In the genomic region with DNA sequence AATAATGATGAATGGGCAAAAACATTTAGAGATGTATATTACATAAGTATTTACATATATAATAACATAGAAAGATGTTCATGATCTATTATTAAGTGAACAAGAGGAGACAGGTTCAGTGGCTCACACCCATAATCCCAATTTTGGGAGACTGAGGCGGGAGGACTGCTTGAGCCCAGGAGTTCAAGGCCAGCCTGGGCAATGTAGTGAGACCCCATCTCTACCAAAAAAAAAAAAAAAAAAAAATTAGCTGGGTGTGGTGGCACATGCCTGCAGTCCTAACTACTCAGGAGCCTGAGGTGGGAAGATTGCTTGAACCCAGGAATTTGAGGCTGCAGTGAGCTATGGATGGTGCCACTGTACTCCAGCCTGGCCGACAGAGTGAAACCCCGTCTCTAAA, we compare ENCODE assay signal across 23 cellular contexts. TPM values are rescaled to one million over a fixed set of nuclear protein-coding genes. Genes with fewer than 3 reads are reported as not detected.
DNase-seq lines count a peak whose midpoint lies in the region; ATAC-seq, FAIRE-seq and TF ChIP-seq lines count a peak whose summit lies in the region.
"Had no signal": no experiment of that assay in that cellular context is flagged by ENCODE, and none has a peak within 500 bp of the region (broad histone marks: within the 10 kb centered on the region; RNA-seq: fewer than 3 reads in every experiment).

No MANE protein-coding gene starts in this region.

- H3K4me1 ChIP-seq in right atrium auricular region (no peaks in the 10 kb centered on the region), HEK293 (ENCODE audit: control insufficient read depth, insufficient read depth, low read length) (no peaks in the 10 kb centered on the region), Karpas-422 (ENCODE audit: low read length) (peaks cover 41% of the 10 kb centered on the region), K562 (replicated peaks in 1 of 2; ENCODE audit: control insufficient read depth in 2 of 2, insufficient read depth in 2 of 2, low read length in 2 of 2) (peaks cover 4 to 7% of the 10 kb centered on the region in 2 experiments; a peak in 2 of 5 replicates), body of pancreas (no peaks in the 10 kb centered on the region), stomach (peaks cover 0 to 2% (median under 1%) of the 10 kb centered on the region in 4 donors)
- H3K4me1 ChIP-seq: BE2C had no signal

- CTCF ChIA-PET in HEK293 (lab: Yijun Ruan, JAX) = interaction anchor here (1.2 to 4.3 kb wide), 2 partner anchors 23 to 31 kb away, joined by 5 to 19 read pairs; no protein-coding TSS in a partner anchor
- CTCF ChIA-PET in K562 (lab: Yijun Ruan, JAX; ENCODE audit: low intra/inter-chr PET ratio) = no interaction called here

- ATAC-seq in Right ventricle myocardium superior (ENCODE audit: poor library complexity) = no peak
- no peak for ATAC-seq in K562
- no peak for ATAC-seq in body of pancreas
- ATAC-seq in GM18502 (IDR thresholded peaks at IDR 0.05; ENCODE audit: poor library complexity, unreplicated experiment) = no peak

- H3K79me2 ChIP-seq in Karpas-422 (ENCODE audit: low read length) (peaks cover 41% of the 10 kb centered on the region), K562 (ENCODE audit: control insufficient read depth, insufficient read depth, low read length) (no peaks in the 10 kb centered on the region)

- H3K36me3 ChIP-seq in right atrium auricular region = peaks cover 31% of the 10 kb centered on the region
- peaks cover 8 to 29% of the 10 kb centered on the region in 2 experiments; a peak in 2 of 3 replicates for H3K36me3 ChIP-seq in HEK293 (ENCODE audit: control insufficient read depth in 2 of 2, insufficient read depth in 1 of 2, low read length in 2 of 2)
- peaks cover 10% of the 10 kb centered on the region; the same call in 1 of the 2 replicates for H3K36me3 ChIP-seq in Karpas-422 (ENCODE audit: insufficient read depth, low read length)
- no peaks in the 10 kb centered on the region for H3K36me3 ChIP-seq in K562 (ENCODE audit: control insufficient read depth, insufficient read depth, low read length)
- peaks cover 0 to 3% of the 10 kb centered on the region in 2 donors for H3K36me3 ChIP-seq in body of pancreas (replicated peaks in 1 of 2; ENCODE audit: insufficient read depth in 1 of 2, low read depth in 2 of 2)
- H3K36me3 ChIP-seq in stomach = peaks cover 11 to 38% (median 35%) of the 10 kb centered on the region in 4 donors

- TF ChIP-seq RAD21 in K562 (CRISPR knock-in tag; conservative IDR thresholded peaks at IDR 0.05 in 1 of 2, IDR thresholded peaks at IDR 0.05 in 1 of 2) = no peak

- no peaks in the 10 kb centered on the region for H3K9me2 ChIP-seq in Karpas-422 (replicated peaks; ENCODE audit: insufficient read depth, low read length)

- no peaks in the 10 kb centered on the region for H3K27me3 ChIP-seq in right atrium auricular region
- H3K27me3 ChIP-seq in Karpas-422 (ENCODE audit: low read length) = no peaks in the 10 kb centered on the region
- H3K27me3 ChIP-seq in K562 (ENCODE audit: control insufficient read depth in 2 of 2, insufficient read depth in 2 of 2, low read length in 2 of 2) = no peaks in the 10 kb centered on the region
- no peaks in the 10 kb centered on the region for H3K27me3 ChIP-seq in body of pancreas
- no peaks in the 10 kb centered on the region for H3K27me3 ChIP-seq in stomach
- H3K27me3 ChIP-seq: BE2C, BLaER1 had no signal

- 92% methylated on average over 3 of the region's 3 CpGs for WGBS in K562 (ENCODE audit: insufficient coverage, low coverage, missing lambda C conversion rate)
- 92 to 98% methylated on average over 3 of the region's 3 CpGs for WGBS in body of pancreas, 2 donors
- WGBS in stomach, 5 donors = 95 to 100% (median 96%) methylated on average over 3 of the region's 3 CpGs

- intact Hi-C loops in Right ventricle myocardium superior (cut with DNase I) = no loop called here
- intact Hi-C loops in K562 (cut with micrococcal nuclease) = no loop called here
- intact Hi-C loops in body of pancreas (cut with DNase I) = no loop called here
- intact Hi-C loops in stomach (cut with DNase I; ENCODE audit: low total_unique reads) = no loop called here

- in situ Hi-C loops in K562 (cut with MboI) = no loop called here

- no peaks in the 10 kb centered on the region for H4K20me1 ChIP-seq in Karpas-422 (ENCODE audit: insufficient read depth, low read depth, low read length)
- H4K20me1 ChIP-seq in K562 (replicated peaks; ENCODE audit: control insufficient read depth, insufficient read depth, low read length) = no peaks in the 10 kb centered on the region

- TF ChIP-seq EP300 in K562 (IDR thresholded peaks at IDR 0.05; ENCODE audit: low read length) (no peak), stomach (IDR thresholded peaks at IDR 0.05) (no peak)

- no peak for TF ChIP-seq CTCF in right atrium auricular region (IDR thresholded peaks at IDR 0.05)
- TF ChIP-seq CTCF in HEK293 (tag by site-specific recombination; IDR thresholded peaks at IDR 0.05) = no peak
- no peak for TF ChIP-seq CTCF in K562 (IDR thresholded peaks at IDR 0.05 in 2 of 3, conservative IDR thresholded peaks at IDR 0.05 in 1 of 3; ENCODE audit: insufficient read depth in 2 of 3, low read depth in 1 of 3, low read length in 3 of 3)
- no peak for TF ChIP-seq CTCF in body of pancreas (IDR thresholded peaks at IDR 0.05)
- no peak for TF ChIP-seq CTCF in stomach (IDR thresholded peaks at IDR 0.05)

- H3K9ac ChIP-seq in Karpas-422 (ENCODE audit: low read length) (no peak overlapping the region), K562 (ENCODE audit: insufficient read depth in 1 of 2, low read depth in 2 of 2, low read length in 2 of 2) (no peak overlapping the region)
- H3K9ac ChIP-seq: BLaER1 had no signal

- TF ChIP-seq POLR2A in K562 (conservative IDR thresholded peaks at IDR 0.05) = no peak
- no peak for TF ChIP-seq POLR2A in body of pancreas (IDR thresholded peaks at IDR 0.05)
- TF ChIP-seq POLR2A in stomach (IDR thresholded peaks at IDR 0.05) = no peak

- H2AFZ ChIP-seq in Karpas-422 (ENCODE audit: low read length) = no peak overlapping the region
- no peak overlapping the region for H2AFZ ChIP-seq in K562 (ENCODE audit: low read depth, low read length)

- no peaks in the 10 kb centered on the region for H3K9me3 ChIP-seq in right atrium auricular region
- no peaks in the 10 kb centered on the region for H3K9me3 ChIP-seq in HEK293 (ENCODE audit: control insufficient read depth, insufficient read depth, low read depth, low read length)
- no peaks in the 10 kb centered on the region for H3K9me3 ChIP-seq in Karpas-422 (ENCODE audit: low read length)
- H3K9me3 ChIP-seq in K562 (replicated peaks; ENCODE audit: control insufficient read depth, insufficient read depth, low read depth, low read length) = no peaks in the 10 kb centered on the region
- no peaks in the 10 kb centered on the region for H3K9me3 ChIP-seq in body of pancreas
- no peaks in the 10 kb centered on the region for H3K9me3 ChIP-seq in stomach
- H3K9me3 ChIP-seq: BE2C, BLaER1 had no signal

- peak; percentile 30 for DNase-seq in right atrium auricular region (ENCODE audit: low spot score)
- no peak for DNase-seq in Right ventricle myocardium superior
- DNase-seq in Karpas-422 = no peak
- no peak for DNase-seq in K562 (ENCODE audit: extremely low read depth in 1 of 4, low spot score in 3 of 4)
- no peak for DNase-seq in body of pancreas
- no peak for DNase-seq in stomach
- DNase-seq: 8988T; ACHN; BE2C; C1 segment of cervical spinal cord; CD4-positive, alpha-beta memory T cell; CD4-positive, CD25-positive, alpha-beta regulatory T cell; CD8-positive, alpha-beta memory T cell; COR-L47; DMS 273 treated with DMSO at 0.1 percent for 48 hours; DMS153; DMS53; DMS79 treated with DMSO at 0.1 percent for 48 hours; GF-D8 had no signal

- FAIRE-seq in K562 (lab: Jason Lieb, UNC) = no peak
- FAIRE-seq: GM12891 had no signal

- H3K27ac ChIP-seq in right atrium auricular region (no peak overlapping the region), HEK293 (ENCODE audit: extremely low read depth, low read depth, low read length) (no peak overlapping the region), Karpas-422 (ENCODE audit: low read length) (peak overlapping the region; percentile 49; the same call in 1 of the 2 replicates), K562 (ENCODE audit: extremely low read depth, low read depth, low read length) (no peak overlapping the region), body of pancreas (no peak overlapping the region), stomach (no peak overlapping the region)
- H3K27ac ChIP-seq: BLaER1 had no signal

- H3K4me2 ChIP-seq in Karpas-422 (ENCODE audit: low read depth, low read length, poor library complexity, severe bottlenecking) (no peak overlapping the region), K562 (ENCODE audit: insufficient read depth, low read length) (no peak overlapping the region)
- H3K4me2 ChIP-seq: BLaER1 had no signal

- H3K4me3 ChIP-seq in right atrium auricular region (no peak overlapping the region), HEK293 (ENCODE audit: low read depth, low read length) (no peak overlapping the region), Karpas-422 (ENCODE audit: low read length) (no peak overlapping the region), K562 (no peak overlapping the region), body of pancreas (no peak overlapping the region), stomach (no peak overlapping the region)
- H3K4me3 ChIP-seq: BLaER1 had no signal

- POLR2A ChIA-PET in HEK293 (lab: Yijun Ruan, JAX) = interaction anchor here (1.1 kb wide), 1 partner anchor 13 kb away, joined by 5 read pairs; a partner anchor contains a TSS
- POLR2A ChIA-PET in K562 (lab: Yijun Ruan, JAX) = interaction anchor here (1.8 kb wide), 1 partner anchor 8 kb away, joined by 8 read pairs; no protein-coding TSS in a partner anchor

- H3K9me1 ChIP-seq in K562 (ENCODE audit: control insufficient read depth, insufficient read depth, low read length) = no peaks in the 10 kb centered on the region

- BruUV-seq in K562 (replicated peaks; lab: Mats Ljungman, UMichigan) = no TSS peak

RNA-seq across cellular contexts. Expression of a gene that starts 12.4 kb away (rescaled TPM):
- total RNA-seq in right atrium auricular region = 1 to 10 TPM; 5.7 to 6.4 TPM
- total RNA-seq in Right ventricle myocardium superior = 14.1 TPM
- 4.6 and 6.6 TPM in 2 replicates for total RNA-seq in Karpas-422 (2014; rRNA removed; shearing (Covaris generic); ENCODE audit: low replicate concordance)
- total RNA-seq in K562 (2011; cell fraction: chromatin; rRNA removed; ENCODE audit: low replicate concordance) = 2.0 and 2.1 TPM in 2 replicates
- total RNA-seq in K562 (2011; cell fraction: nucleolus; rRNA removed) = 0.83 and 1.7 TPM in 2 replicates
- 2.2 and 2.7 TPM in 2 replicates for total RNA-seq in K562 (2011; cell fraction: nucleoplasm; rRNA removed)
- total RNA-seq in K562 (2014; rRNA removed) = 2.7 and 2.9 TPM in 2 replicates
- 3.5 and 3.8 TPM in 2 replicates for total RNA-seq in K562 (2014; rRNA removed; fragmentation: Illumina TruSeq; extraction: Trizol)
- 2.9 and 3.2 TPM in 2 replicates for total RNA-seq in K562 (2015; rRNA removed; fragmentation: Illumina TruSeq; extraction: Trizol)
- 4.2 and 4.6 TPM in 2 replicates for total RNA-seq in K562 (2021)
- 4.8 and 5.5 TPM in 2 replicates for polyA plus RNA-seq in K562 (2011; rRNA removed)
- polyA plus RNA-seq in K562 (2011; cell fraction: cytosol; rRNA removed) = 1.7 and 3.3 TPM in 2 replicates
- 1.2 and 2.4 TPM in 2 replicates for polyA plus RNA-seq in K562 (2011; cell fraction: nucleus; rRNA removed)
- polyA plus RNA-seq in K562 (2012) = 5.7 and 6.9 TPM in 2 replicates
- polyA plus RNA-seq in K562 (2014; fragmentation: Illumina TruSeq; extraction: Trizol) = 4.2 and 5.5 TPM in 2 replicates
- polyA plus RNA-seq in K562 (2014; fragmentation: Nextera tagmentation; extraction: Ambion mirVana) = 1 to 10 TPM; 8.2 to 8.9 TPM
- polyA plus RNA-seq in K562 (2014; rRNA removed) = 5.1 and 5.2 TPM in 2 replicates
- 2.6 and 3.0 TPM in 2 replicates for polyA minus RNA-seq in K562 (2011; rRNA and poly(A)+ RNA removed)
- 0.46 and 0.76 TPM in 2 replicates for polyA minus RNA-seq in K562 (2011; cell fraction: cytosol; rRNA and poly(A)+ RNA removed)
- polyA minus RNA-seq in K562 (2011; cell fraction: nucleus; rRNA and poly(A)+ RNA removed) = 0.40 and 1.2 TPM in 2 replicates
- 1 to 10 TPM; 1.8 to 4.0 TPM for total RNA-seq in body of pancreas
- 1 to 10 TPM in 4 of 5 donors, under 1 TPM in 1; 0.58 to 8.4 (median 3.1) TPM for total RNA-seq in stomach
- 10 to 100 TPM in 2 of 3 donors, 1 to 10 TPM in 1; 8.9 to 17.0 (median 11.7) TPM for polyA plus RNA-seq in stomach

RNA-seq across cellular contexts. Expression of a gene that starts 12.6 kb away (rescaled TPM):
- 1 to 10 TPM in 1 of 2 donors, under 1 TPM in 1; 0.59 to 2.7 TPM for total RNA-seq in right atrium auricular region
- 1.7 TPM for total RNA-seq in Right ventricle myocardium superior
- 10.2 and 25.8 TPM in 2 replicates for total RNA-seq in Karpas-422 (2014; rRNA removed; shearing (Covaris generic); ENCODE audit: low replicate concordance)
- 14.9 and 58.6 TPM in 2 replicates for total RNA-seq in K562 (2011; cell fraction: chromatin; rRNA removed; ENCODE audit: low replicate concordance)
- 43.2 and 44.1 TPM in 2 replicates for total RNA-seq in K562 (2011; cell fraction: nucleolus; rRNA removed)
- 24.3 and 31.1 TPM in 2 replicates for total RNA-seq in K562 (2011; cell fraction: nucleoplasm; rRNA removed)
- total RNA-seq in K562 (2014; rRNA removed) = 7.3 and 11.4 TPM in 2 replicates
- 17.1 and 22.5 TPM in 2 replicates for total RNA-seq in K562 (2014; rRNA removed; fragmentation: Illumina TruSeq; extraction: Trizol)
- total RNA-seq in K562 (2015; rRNA removed; fragmentation: Illumina TruSeq; extraction: Trizol) = 14.6 and 15.7 TPM in 2 replicates
- total RNA-seq in K562 (2021) = 20.6 and 23.8 TPM in 2 replicates
- 10.7 and 14.5 TPM in 2 replicates for polyA plus RNA-seq in K562 (2011; rRNA removed)
- 14.2 and 18.2 TPM in 2 replicates for polyA plus RNA-seq in K562 (2011; cell fraction: cytosol; rRNA removed)
- polyA plus RNA-seq in K562 (2011; cell fraction: nucleus; rRNA removed) = 15.5 and 26.3 TPM in 2 replicates
- 8.3 and 15.5 TPM in 2 replicates for polyA plus RNA-seq in K562 (2012)
- 23.7 and 24.1 TPM in 2 replicates for polyA plus RNA-seq in K562 (2014; fragmentation: Illumina TruSeq; extraction: Trizol)
- polyA plus RNA-seq in K562 (2014; fragmentation: Nextera tagmentation; extraction: Ambion mirVana) = 10 to 100 TPM; 12.0 to 20.4 TPM
- polyA plus RNA-seq in K562 (2014; rRNA removed) = 13.9 and 23.3 TPM in 2 replicates
- 12.0 and 24.9 TPM in 2 replicates for polyA minus RNA-seq in K562 (2011; rRNA and poly(A)+ RNA removed)
- 13.3 and 15.2 TPM in 2 replicates for polyA minus RNA-seq in K562 (2011; cell fraction: cytosol; rRNA and poly(A)+ RNA removed)
- polyA minus RNA-seq in K562 (2011; cell fraction: nucleus; rRNA and poly(A)+ RNA removed) = 20.9 and 24.4 TPM in 2 replicates
- 1 to 10 TPM; 2.1 to 7.3 TPM for total RNA-seq in body of pancreas
- 100 to 1,000 TPM in 1 of 5 donors, 10 to 100 TPM in 3, 1 to 10 TPM in 1; 8.7 to 267 (median 13.2) TPM for total RNA-seq in stomach
- 10 to 100 TPM in 1 of 3 donors, 1 to 10 TPM in 2; 4.7 to 10.7 (median 7.5) TPM for polyA plus RNA-seq in stomach

RNA-seq across cellular contexts. Expression of a gene that starts 42.0 kb away (rescaled TPM):
- total RNA-seq in right atrium auricular region (10 to 100 TPM; 46.1 to 94.4 TPM), Right ventricle myocardium superior (19.7 TPM), K562 (2014; rRNA removed) (11.4 and 15.0 TPM in 2 replicates), K562 (2014; rRNA removed; fragmentation: Illumina TruSeq; extraction: Trizol) (6.6 and 6.7 TPM in 2 replicates), K562 (2015; rRNA removed; fragmentation: Illumina TruSeq; extraction: Trizol) (8.7 and 9.1 TPM in 2 replicates), K562 (2021) (11.8 and 14.4 TPM in 2 replicates), body of pancreas (10 to 100 TPM; 30.6 to 55.4 TPM), stomach (100 to 1,000 TPM in 1 of 5 donors, 10 to 100 TPM in 4; 25.5 to 140 (median 43.3) TPM)
- 34.8 and 43.0 TPM in 2 replicates for total RNA-seq in Karpas-422 (2014; rRNA removed; shearing (Covaris generic); ENCODE audit: low replicate concordance)
- 11.5 and 23.1 TPM in 2 replicates for total RNA-seq in K562 (2011; cell fraction: chromatin; rRNA removed; ENCODE audit: low replicate concordance)
- 19.7 and 23.5 TPM in 2 replicates for total RNA-seq in K562 (2011; cell fraction: nucleolus; rRNA removed)
- total RNA-seq in K562 (2011; cell fraction: nucleoplasm; rRNA removed) = 22.4 and 23.0 TPM in 2 replicates
- polyA plus RNA-seq in K562 (2011; rRNA removed) (11.6 and 12.1 TPM in 2 replicates), K562 (2014; fragmentation: Illumina TruSeq; extraction: Trizol) (11.5 and 12.3 TPM in 2 replicates), K562 (2014; fragmentation: Nextera tagmentation; extraction: Ambion mirVana) (1 to 10 TPM; 3.2 to 5.3 TPM), K562 (2014; rRNA removed) (10.7 and 11.3 TPM in 2 replicates), stomach (10 to 100 TPM; 15.1 to 27.5 (median 25.4) TPM)
- 19.1 and 32.0 TPM in 2 replicates for polyA plus RNA-seq in K562 (2011; cell fraction: cytosol; rRNA removed)
- 8.0 and 8.9 TPM in 2 replicates for polyA plus RNA-seq in K562 (2011; cell fraction: nucleus; rRNA removed)
- polyA plus RNA-seq in K562 (2012) = 12.0 and 12.3 TPM in 2 replicates
- polyA minus RNA-seq in K562 (2011; rRNA and poly(A)+ RNA removed) = 17.5 and 24.0 TPM in 2 replicates
- polyA minus RNA-seq in K562 (2011; cell fraction: cytosol; rRNA and poly(A)+ RNA removed) = 15.7 and 17.7 TPM in 2 replicates
- polyA minus RNA-seq in K562 (2011; cell fraction: nucleus; rRNA and poly(A)+ RNA removed) = 3.6 and 4.9 TPM in 2 replicates

RNA-seq across cellular contexts. Expression of a gene that starts 57.5 kb away (rescaled TPM):
- total RNA-seq in right atrium auricular region (100 to 1,000 TPM; 106 to 125 TPM), Right ventricle myocardium superior (103 TPM), K562 (2014; rRNA removed) (13.4 and 14.1 TPM in 2 replicates), K562 (2014; rRNA removed; fragmentation: Illumina TruSeq; extraction: Trizol) (7.3 and 7.5 TPM in 2 replicates), K562 (2015; rRNA removed; fragmentation: Illumina TruSeq; extraction: Trizol) (8.9 and 9.7 TPM in 2 replicates), K562 (2021) (26.0 and 27.2 TPM in 2 replicates), body of pancreas (100 to 1,000 TPM; 121 to 156 TPM), stomach (100 to 1,000 TPM in 3 of 5 donors, 10 to 100 TPM in 2; 40.0 to 253 (median 149) TPM)
- 94.4 and 111 TPM in 2 replicates for total RNA-seq in Karpas-422 (2014; rRNA removed; shearing (Covaris generic); ENCODE audit: low replicate concordance)
- total RNA-seq in K562 (2011; cell fraction: chromatin; rRNA removed; ENCODE audit: low replicate concordance) = 16.6 and 38.8 TPM in 2 replicates
- 21.6 and 25.2 TPM in 2 replicates for total RNA-seq in K562 (2011; cell fraction: nucleolus; rRNA removed)
- 17.2 and 24.7 TPM in 2 replicates for total RNA-seq in K562 (2011; cell fraction: nucleoplasm; rRNA removed)
- polyA plus RNA-seq in K562 (2011; rRNA removed) (9.1 and 11.2 TPM in 2 replicates), K562 (2014; fragmentation: Illumina TruSeq; extraction: Trizol) (11.3 and 21.4 TPM in 2 replicates), K562 (2014; fragmentation: Nextera tagmentation; extraction: Ambion mirVana) (1 to 10 TPM; 1.7 to 3.2 TPM), K562 (2014; rRNA removed) (12.6 and 20.4 TPM in 2 replicates), stomach (10 to 100 TPM; 45.6 to 83.2 (median 68.4) TPM)
- polyA plus RNA-seq in K562 (2011; cell fraction: cytosol; rRNA removed) = 6.0 and 15.5 TPM in 2 replicates
- polyA plus RNA-seq in K562 (2011; cell fraction: nucleus; rRNA removed) = 13.8 and 26.7 TPM in 2 replicates
- polyA plus RNA-seq in K562 (2012) = 23.8 and 28.1 TPM in 2 replicates
- 5.7 and 5.9 TPM in 2 replicates for polyA minus RNA-seq in K562 (2011; rRNA and poly(A)+ RNA removed)
- polyA minus RNA-seq in K562 (2011; cell fraction: cytosol; rRNA and poly(A)+ RNA removed) = 9.7 and 9.8 TPM in 2 replicates
- polyA minus RNA-seq in K562 (2011; cell fraction: nucleus; rRNA and poly(A)+ RNA removed) = 9.2 and 11.4 TPM in 2 replicates
